11 cellular contexts compared by ENCODE assay signal in the genomic region with DNA sequence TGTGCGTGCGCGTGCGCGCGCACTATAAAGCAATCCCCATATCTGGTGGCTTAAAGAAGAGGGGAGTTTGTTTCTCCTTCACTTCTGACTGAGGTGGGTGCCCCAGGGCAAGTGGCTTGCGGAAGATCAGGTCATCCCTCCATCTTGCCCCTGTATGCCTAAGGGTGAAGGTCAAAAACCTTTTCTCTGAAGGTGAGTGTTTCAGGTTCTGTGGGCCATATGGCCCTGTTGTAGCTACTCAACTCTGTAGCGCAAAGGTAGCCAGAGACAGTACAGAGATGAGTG.
"Had no signal": no experiment of that assay in that cellular context is flagged by ENCODE, and none has a peak within 500 bp of the region (broad histone marks: within the 10 kb centered on the region; RNA-seq: fewer than 3 reads in every experiment).

No MANE protein-coding gene starts in this region.

- H3K9me3 Mint-ChIP-seq: activated CD4-positive, alpha-beta T cell treated with anti-CD3 and anti-CD28 coated beads, Interleukin-2, amount 10 ng/mL, durations not matched to agents 24 days and 14 days; activated T-helper 1 cell treated with anti-CD3 and anti-CD28 coated beads, Interleukin-12 subunit alpha, Interleukin-12 subunit beta, Interleukin-2, Interleukin-4 antibody, amounts not matched to agents 30 ng/mL and 10 ng/mL and 1 ng/mL, durations not matched to agents 14 hours and 24 hours and 36 hours; T-cell had no signal

- H3K27me3 Mint-ChIP-seq: activated CD4-positive, alpha-beta T cell treated with anti-CD3 and anti-CD28 coated beads, Interleukin-2, amount 10 ng/mL, durations not matched to agents 24 days and 14 days; stimulated activated naive B cell treated with anti-CD40 and anti-IgM and Interleukin-4, amounts not matched to agents 10 μg/mL and 1 μg/mL and 100 μg/mL, for 72 hours; T-cell had no signal

- H3K4me3 Mint-ChIP-seq: activated CD4-positive, alpha-beta T cell treated with anti-CD3 and anti-CD28 coated beads, Interleukin-2, amount 10 ng/mL, durations not matched to agents 24 days and 14 days; activated T-helper 1 cell treated with anti-CD3 and anti-CD28 coated beads, Interleukin-12 subunit alpha, Interleukin-12 subunit beta, Interleukin-2, Interleukin-4 antibody, amounts not matched to agents 30 ng/mL and 10 ng/mL and 1 ng/mL, durations not matched to agents 14 hours and 24 hours and 36 hours; stimulated activated naive B cell treated with anti-CD40 and anti-IgM and Interleukin-4, amounts not matched to agents 10 μg/mL and 1 μg/mL and 100 μg/mL, for 72 hours had no signal

- ATAC-seq: stimulated activated naive B cell treated with anti-CD40 and anti-IgM and Interleukin-4, amounts not matched to agents 10 μg/mL and 1 μg/mL and 100 μg/mL, for 72 hours; T-cell had no signal

- H3K9me3 ChIP-seq: ovary, right lobe of liver, SK-N-SH had no signal

- H3K4me3 ChIP-seq: coronary artery, ovary, right lobe of liver had no signal

- H3K27me3 ChIP-seq: ovary, right lobe of liver had no signal

- H3K27ac ChIP-seq: ovary, right lobe of liver had no signal

- H3K36me3 ChIP-seq: ovary, right lobe of liver had no signal

- H3K27ac Mint-ChIP-seq: activated CD4-positive, alpha-beta T cell treated with anti-CD3 and anti-CD28 coated beads, Interleukin-2, amount 10 ng/mL, durations not matched to agents 24 days and 14 days; activated T-helper 1 cell treated with anti-CD3 and anti-CD28 coated beads, Interleukin-12 subunit alpha, Interleukin-12 subunit beta, Interleukin-2, Interleukin-4 antibody, amounts not matched to agents 30 ng/mL and 10 ng/mL and 1 ng/mL, durations not matched to agents 14 hours and 24 hours and 36 hours; T-cell had no signal

- DNase-seq: activated CD4-positive, alpha-beta T cell treated with anti-CD3 and anti-CD28 coated beads, Interleukin-2, amount 10 ng/mL, durations not matched to agents 24 days and 14 days; activated naive CD4-positive, alpha-beta T cell treated with Interleukin-2 at 50 U/mL for 16 hours; foreskin melanocyte; midbrain; SK-N-SH; stimulated activated naive B cell treated with anti-CD40 and anti-IgM and Interleukin-4, amounts not matched to agents 10 μg/mL and 1 μg/mL and 100 μg/mL, for 72 hours had no signal
